26 cellular contexts compared by ENCODE assay signal in genomic region chr5:21071421-21071820, GRCh38.
"Had no signal": no experiment of that assay in that cellular context is flagged by ENCODE, and none has a peak within 500 bp of the region (broad histone marks: within the 10 kb centered on the region; RNA-seq: fewer than 3 reads in every experiment).

No MANE protein-coding gene starts in this region.

- H3K4me3 ChIP-seq: ascending aorta, body of pancreas, MG63 had no signal

- H3K4me2 ChIP-seq: KMS-11, SK-N-SH had no signal

- H3K9me2 ChIP-seq: SK-N-SH had no signal

- H3K4me1 ChIP-seq: ascending aorta, body of pancreas had no signal

- ATAC-seq: activated CD8-positive, alpha-beta memory T cell treated with anti-CD3 and anti-CD28 coated beads, Interleukin-2, amount 10 ng/mL, durations not matched to agents 7 days and 5 days; activated naive CD4-positive, alpha-beta T cell treated with anti-CD3 and anti-CD28 coated beads, Interleukin-2, amount 50 U/mL, for 72 hours; activated naive CD8-positive, alpha-beta T cell treated with anti-CD3 and anti-CD28 coated beads, Interleukin-2, amount 50 U/mL, for 24 hours; body of pancreas; T-helper 17 cell had no signal

- H3K36me3 ChIP-seq: ascending aorta, MG63 had no signal

- H3K9me3 ChIP-seq: ascending aorta, body of pancreas, MG63, SK-N-SH had no signal

- H3K27me3 ChIP-seq: ascending aorta, body of pancreas, MG63 had no signal

- H3K9ac ChIP-seq: KMS-11, SK-N-SH had no signal

- H3K27ac ChIP-seq: ascending aorta, body of pancreas, KMS-11 had no signal

- DNase-seq: activated CD4-positive, alpha-beta T cell treated with anti-CD3 and anti-CD28 coated beads for 48 hours; activated CD4-positive, alpha-beta T cell treated with anti-CD3 and anti-CD28 coated beads, Interleukin-2, amount 50 U/mL, for 4 hours; activated CD4-positive, CD25-positive, alpha-beta regulatory T cell treated with anti-CD3 and anti-CD28 coated beads, Interleukin-2, amount 50 U/mL, for 72 hours; activated CD8-positive, alpha-beta memory T cell treated with anti-CD3 and anti-CD28 coated beads, Interleukin-2, amount 10 ng/mL, durations not matched to agents 7 days and 5 days; activated effector memory CD4-positive, alpha-beta T cell treated with anti-CD3 and anti-CD28 coated beads, Interleukin-2, amount 50 U/mL, for 16 hours; activated naive CD4-positive, alpha-beta T cell treated with Interleukin-2 at 50 U/mL for 16 hours; activated naive CD8-positive, alpha-beta T cell treated with anti-CD3 and anti-CD28 coated beads, Interleukin-2, amount 50 U/mL, for 24 hours; activated T-cell treated with anti-CD3 and anti-CD28 coated beads, Interleukin-2, amount 50 U/mL, for 24 hours; amniotic stem cell; body of pancreas; central memory CD4-positive, alpha-beta T cell; MG63; MV-4-11; NCI-H1092 treated with DMSO at 0.1 percent for 48 hours; NCI-H1417 treated with DMSO at 0.1 percent for 48 hours; NCI-H1694; NCI-H2029 treated with DMSO at 0.1 percent for 48 hours; NCI-H510A treated with DMSO at 0.1 percent for 48 hours; NK-92 treated with Interleukin-12 subunit alpha and Interleukin-12 subunit beta, amount 100 ng/mL, for 24 hours; SIG-M5; SK-N-SH; T-helper 17 cell; T-helper 9 cell had no signal
